Comparison of ENCODE assay signal across 23 cellular contexts in the genomic region with DNA sequence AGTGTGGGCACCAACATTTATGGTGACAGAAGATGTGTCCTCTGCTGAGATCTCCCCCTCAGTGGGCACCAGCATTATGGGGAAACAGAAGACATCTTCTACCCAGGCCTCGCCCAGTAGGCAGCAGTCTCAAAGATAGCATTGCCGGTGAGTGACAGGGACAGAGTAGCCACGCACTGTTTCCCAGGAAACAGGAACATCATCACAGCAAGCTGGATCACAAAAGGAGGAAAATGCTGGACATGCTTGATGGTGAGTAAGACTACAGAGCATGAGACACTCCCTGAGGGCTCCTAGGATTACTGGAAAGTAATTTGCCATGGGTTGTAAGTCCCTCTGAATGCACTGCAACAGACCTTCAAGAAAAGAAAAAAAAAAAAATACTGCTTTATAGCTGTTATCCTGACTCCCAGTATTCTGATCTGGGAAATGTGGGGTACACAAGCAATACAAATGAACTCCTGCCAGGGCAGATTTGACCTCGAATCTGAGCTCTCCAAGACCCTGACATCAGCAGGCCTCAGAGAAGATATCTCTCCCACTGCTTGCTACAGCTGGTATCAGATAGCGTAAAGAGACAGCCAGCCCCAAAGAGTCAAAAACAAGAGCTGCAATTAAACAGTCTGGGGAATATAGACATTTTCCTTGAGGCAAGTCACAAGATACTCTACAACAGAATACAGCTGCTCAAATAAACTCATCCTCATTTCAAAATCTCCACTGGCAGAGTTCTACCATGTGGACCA.
DNase-seq lines count a peak whose midpoint lies in the region; ATAC-seq, FAIRE-seq and TF ChIP-seq lines count a peak whose summit lies in the region.
"Had no signal": no experiment of that assay in that cellular context is flagged by ENCODE, and none has a peak within 500 bp of the region (broad histone marks: within the 10 kb centered on the region; RNA-seq: fewer than 3 reads in every experiment).

No MANE protein-coding gene starts in this region.

- no peaks in the 10 kb centered on the region for H3K36me3 Mint-ChIP-seq in astrocyte (ENCODE audit: low read depth, unreplicated experiment)
- H3K36me3 Mint-ChIP-seq: CD8-positive, alpha-beta T cell; naive B cell had no signal

- H2AK5ac ChIP-seq in mesenchymal stem cell (ENCODE audit: low read length, severe bottlenecking) = no peak overlapping the region

- no peaks in the 10 kb centered on the region for H3K9me3 ChIP-seq in astrocyte (ENCODE audit: insufficient read depth, low read depth, low read length)
- no peaks in the 10 kb centered on the region for H3K9me3 ChIP-seq in mesenchymal stem cell (ENCODE audit: control insufficient read depth, low read length)
- H3K9me3 ChIP-seq in Karpas-422 (ENCODE audit: low read length) = no peaks in the 10 kb centered on the region
- H3K9me3 ChIP-seq: pancreas had no signal

- H2BK15ac ChIP-seq in mesenchymal stem cell (ENCODE audit: low read depth, poor library complexity, severe bottlenecking) = no peak overlapping the region

- 66% methylated on average over 5 of the region's 5 CpGs for WGBS in mesenchymal stem cell

- no peak overlapping the region for H3K14ac ChIP-seq in mesenchymal stem cell (ENCODE audit: low read length in 2 of 2)

- H3K9me3 Mint-ChIP-seq in astrocyte (ENCODE audit: unreplicated experiment) = no peaks in the 10 kb centered on the region
- H3K9me3 Mint-ChIP-seq: CD8-positive, alpha-beta T cell had no signal

- H3K27ac ChIP-seq in astrocyte (ENCODE audit: low read depth, low read length) = no peak overlapping the region
- no peak overlapping the region for H3K27ac ChIP-seq in mesenchymal stem cell (ENCODE audit: low read length, poor library complexity, severe bottlenecking)
- H3K27ac ChIP-seq in Karpas-422 (ENCODE audit: low read length) = no peak overlapping the region
- H3K27ac ChIP-seq: pancreas had no signal

- H3K4me1 ChIP-seq in astrocyte (ENCODE audit: insufficient read depth, low read length) (no peaks in the 10 kb centered on the region), mesenchymal stem cell (ENCODE audit: control insufficient read depth, insufficient read depth, low read depth, low read length) (no peaks in the 10 kb centered on the region), Karpas-422 (ENCODE audit: low read length) (no peaks in the 10 kb centered on the region)
- H3K4me1 ChIP-seq: pancreas had no signal

- H3K36me3 ChIP-seq in astrocyte (ENCODE audit: insufficient read depth, low read length) (no peaks in the 10 kb centered on the region), mesenchymal stem cell (ENCODE audit: control insufficient read depth in 1 of 2, insufficient read depth in 2 of 2, low read depth in 1 of 2, low read length in 2 of 2) (no peaks in the 10 kb centered on the region), Karpas-422 (ENCODE audit: insufficient read depth, low read length) (no peaks in the 10 kb centered on the region)
- H3K36me3 ChIP-seq: pancreas had no signal

- no peak overlapping the region for H3K18ac ChIP-seq in mesenchymal stem cell (ENCODE audit: low read depth in 1 of 2, low read length in 2 of 2)

- H4K20me1 ChIP-seq in astrocyte (ENCODE audit: insufficient read depth, low read length) (no peaks in the 10 kb centered on the region), Karpas-422 (ENCODE audit: insufficient read depth, low read depth, low read length) (no peaks in the 10 kb centered on the region)

- H3K4me3 ChIP-seq in astrocyte (ENCODE audit: insufficient read depth, low read depth, low read length) (no peak overlapping the region), mesenchymal stem cell (ENCODE audit: insufficient read depth in 1 of 2, low read depth in 1 of 2, low read length in 2 of 2) (no peak overlapping the region), Karpas-422 (ENCODE audit: low read length) (no peak overlapping the region)
- H3K4me3 ChIP-seq: pancreas had no signal

- H4K8ac ChIP-seq in mesenchymal stem cell (ENCODE audit: low read length) = no peak overlapping the region

- peak overlapping the region in 1 of 2 experiments; percentile 25 for H2BK12ac ChIP-seq in mesenchymal stem cell (ENCODE audit: low read length in 2 of 2)

- no peak for FAIRE-seq in astrocyte (lab: Jason Lieb, UNC)
- FAIRE-seq: GM12892, pancreas had no signal

- no peak overlapping the region for H2AFZ ChIP-seq in astrocyte (ENCODE audit: low read depth, low read length)
- no peak overlapping the region for H2AFZ ChIP-seq in mesenchymal stem cell (ENCODE audit: low read depth, low read length)
- H2AFZ ChIP-seq in Karpas-422 (ENCODE audit: low read length) = no peak overlapping the region

- H3K4me2 ChIP-seq in astrocyte (ENCODE audit: low read length) (no peak overlapping the region), mesenchymal stem cell (ENCODE audit: low read length, poor library complexity, severe bottlenecking) (no peak overlapping the region), Karpas-422 (ENCODE audit: low read depth, low read length, poor library complexity, severe bottlenecking) (no peak overlapping the region)

- H4K91ac ChIP-seq in mesenchymal stem cell (ENCODE audit: low read length) = no peak overlapping the region

- H2BK5ac ChIP-seq in mesenchymal stem cell (ENCODE audit: low read depth, low read length, poor library complexity, severe bottlenecking) = no peak overlapping the region

- H3K9me2 ChIP-seq in Karpas-422 (replicated peaks; ENCODE audit: insufficient read depth, low read length) = no peaks in the 10 kb centered on the region

- H3K4me1 Mint-ChIP-seq in astrocyte (ENCODE audit: low read depth, unreplicated experiment) = peaks cover 3% of the 10 kb centered on the region

- H3K79me2 ChIP-seq in astrocyte (ENCODE audit: insufficient read depth, low read length) (no peaks in the 10 kb centered on the region), Karpas-422 (ENCODE audit: low read length) (no peaks in the 10 kb centered on the region)

- no peak overlapping the region for H3K4ac ChIP-seq in mesenchymal stem cell (ENCODE audit: low read depth in 1 of 2, low read length in 2 of 2)

- no peak overlapping the region for H2BK120ac ChIP-seq in mesenchymal stem cell (ENCODE audit: low read depth, low read length)

- no peaks in the 10 kb centered on the region for H3K27me3 ChIP-seq in astrocyte (ENCODE audit: insufficient read depth, low read length)
- no peaks in the 10 kb centered on the region for H3K27me3 ChIP-seq in mesenchymal stem cell (ENCODE audit: control insufficient read depth in 1 of 2, insufficient read depth in 1 of 2, low read length in 2 of 2)
- H3K27me3 ChIP-seq in Karpas-422 (ENCODE audit: low read length) = no peaks in the 10 kb centered on the region
- H3K27me3 ChIP-seq: pancreas had no signal

- DNase-seq in ELF-1 (ENCODE audit: low read depth, low spot score) = peak; percentile 42
- peak; percentile 25 for DNase-seq in LHCN-M2 (ENCODE audit: low read depth)
- DNase-seq in astrocyte (ENCODE audit: low read depth) = no peak
- peak; percentile 33 for DNase-seq in mesenchymal stem cell
- DNase-seq in Karpas-422 = no peak
- no peak for DNase-seq in NCI-H2227 (lab: John Stamatoyannopoulos, UW; ENCODE audit: unreplicated experiment)
- DNase-seq in epidermal melanocyte (ENCODE audit: insufficient read length, low spot score) = no peak
- DNase-seq: activated CD4-positive, CD25-positive, alpha-beta regulatory T cell treated with anti-CD3 and anti-CD28 coated beads, Interleukin-2, amount 50 U/mL, for 72 hours; activated CD8-positive, alpha-beta memory T cell treated with anti-CD3 and anti-CD28 coated beads, Interleukin-2, amount 10 ng/mL, durations not matched to agents 7 days and 5 days; activated gamma-delta T cell; CD8-positive, alpha-beta T cell; GF-D8; GOT3; naive B cell; NCI-H1417 treated with DMSO at 0.1 percent for 48 hours; NCI-H510A; pancreas; SIG-M5; stimulated activated CD4-positive, alpha-beta T cell treated with anti-CD3 and anti-CD28 coated beads, Interleukin-4, amount 100 ng/mL, for 24 hours; T-helper 2 cell had no signal

- H3K79me1 ChIP-seq in mesenchymal stem cell (replicated peaks; ENCODE audit: low read length, poor library complexity, severe bottlenecking) = no peaks in the 10 kb centered on the region

- H3K27ac Mint-ChIP-seq in astrocyte (ENCODE audit: unreplicated experiment) = peak overlapping the region; percentile 38
- H3K27ac Mint-ChIP-seq: activated CD8-positive, alpha-beta memory T cell treated with anti-CD3 and anti-CD28 coated beads, Interleukin-2, amount 10 ng/mL, durations not matched to agents 7 days and 5 days; CD8-positive, alpha-beta T cell had no signal

- ATAC-seq in GM19455 (IDR thresholded peaks at IDR 0.05; ENCODE audit: unreplicated experiment) = no peak
- ATAC-seq: activated CD8-positive, alpha-beta memory T cell treated with anti-CD3 and anti-CD28 coated beads, Interleukin-2, amount 10 ng/mL, durations not matched to agents 7 days and 5 days; CD8-positive, alpha-beta T cell; left lobe of liver; pancreas had no signal

- no peak overlapping the region for H3K23ac ChIP-seq in mesenchymal stem cell (ENCODE audit: low read length in 2 of 2)

- H3K4me3 Mint-ChIP-seq in astrocyte (ENCODE audit: unreplicated experiment) = no peak overlapping the region
- H3K4me3 Mint-ChIP-seq: activated CD8-positive, alpha-beta memory T cell treated with anti-CD3 and anti-CD28 coated beads, Interleukin-2, amount 10 ng/mL, durations not matched to agents 7 days and 5 days; CD8-positive, alpha-beta T cell; naive B cell had no signal

- peaks cover 2% of the 10 kb centered on the region for H3K27me3 Mint-ChIP-seq in astrocyte (ENCODE audit: low read depth, unreplicated experiment)

- TF ChIP-seq CTCF in astrocyte (IDR thresholded peaks at IDR 0.05; ENCODE audit: insufficient read depth, low read depth, low read length) = no peak

- H3K9ac ChIP-seq in astrocyte (ENCODE audit: low read length) (no peak overlapping the region), mesenchymal stem cell (ENCODE audit: low read length) (no peak overlapping the region), Karpas-422 (ENCODE audit: low read length) (no peak overlapping the region)

Comparison
In these comparisons a context has a peak if more than half of its experiments do, and no peak if none do; other contexts are left out.
1. DNase-seq: peak in ELF-1 (single experiment), LHCN-M2 (single experiment) and mesenchymal stem cell (single experiment); none in astrocyte (single experiment), Karpas-422 (single experiment), NCI-H2227 (single experiment) and epidermal melanocyte (single experiment).